7 cellular contexts compared by ENCODE assay signal in the genomic region with DNA sequence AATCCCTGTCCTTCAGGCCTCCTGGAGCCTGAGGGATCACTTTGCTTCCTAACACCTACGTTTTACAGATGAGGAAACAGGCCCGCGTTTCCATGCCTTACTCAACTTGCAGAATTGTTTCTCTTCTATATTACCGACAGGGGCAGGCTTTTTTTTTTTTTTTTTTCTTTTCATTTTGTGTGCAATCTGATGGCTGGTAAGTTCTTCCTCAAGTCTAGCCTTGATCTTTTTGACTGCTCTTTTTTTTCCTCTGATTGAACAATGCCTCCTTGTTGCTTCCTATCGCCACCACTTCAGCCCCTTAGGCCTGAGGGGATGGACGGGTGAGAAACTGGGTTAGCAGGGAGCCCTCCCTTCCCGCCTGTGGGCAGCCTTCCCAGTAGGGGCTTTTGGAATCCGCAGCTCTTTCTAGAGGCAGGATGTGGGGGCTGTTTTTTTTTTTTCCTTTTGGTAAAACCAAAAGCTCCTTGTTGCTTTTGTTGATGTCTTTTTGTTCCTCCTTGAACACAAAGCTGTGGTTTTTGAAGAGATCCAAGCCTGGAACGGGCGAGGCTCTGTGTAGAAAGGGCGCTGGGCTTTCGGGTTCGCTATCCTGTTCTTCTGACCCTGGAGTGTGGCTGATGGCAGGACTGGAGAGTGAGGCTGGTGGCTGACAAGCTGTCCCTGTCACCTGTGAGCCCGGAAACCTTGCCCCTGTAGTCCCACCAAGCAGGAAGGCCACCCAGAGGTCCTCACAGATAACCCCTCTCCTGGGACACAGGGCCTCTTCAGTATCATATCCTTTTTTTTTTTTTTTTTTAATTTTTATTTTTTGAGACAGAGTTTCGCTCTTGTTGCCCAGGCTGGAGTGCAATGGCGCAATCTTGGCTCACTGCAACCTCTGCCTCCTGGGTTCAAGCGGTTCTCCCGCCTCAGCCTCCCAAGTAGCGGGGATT. TPM values are rescaled to one million over a fixed set of nuclear protein-coding genes. Genes with fewer than 3 reads are reported as not detected.
DNase-seq lines count a peak whose midpoint lies in the region; ATAC-seq lines count a peak whose summit lies in the region.

No MANE protein-coding gene starts in this region.

- intact Hi-C loops in right cardiac atrium (cut with DNase I) = no loop called here

- H3K36me3 ChIP-seq in adipocyte (ENCODE audit: control insufficient read depth, insufficient read depth, low read length, severe bottlenecking) = peaks cover 63% of the 10 kb centered on the region

- H3K9me3 ChIP-seq in adipocyte (ENCODE audit: control insufficient read depth, low read length) (no peaks in the 10 kb centered on the region), right cardiac atrium (ENCODE audit: control insufficient read depth, low read length) (no peaks in the 10 kb centered on the region)

- H3K9me3 Mint-ChIP-seq in IgD-negative memory B cell = no peaks in the 10 kb centered on the region
- H3K9me3 Mint-ChIP-seq in stimulated activated memory B cell treated with anti-CD40 and anti-IgM and Interleukin-4, amounts not matched to agents 10 μg/mL and 1 μg/mL and 100 μg/mL, for 72 hours = no peaks in the 10 kb centered on the region

- peak overlapping the region; percentile 62 for H3K9ac ChIP-seq in adipocyte (ENCODE audit: low read length)

- H3K36me3 Mint-ChIP-seq in IgD-negative memory B cell = peaks cover 2% of the 10 kb centered on the region
- peaks cover 44% of the 10 kb centered on the region for H3K36me3 Mint-ChIP-seq in stimulated activated memory B cell treated with anti-CD40 and anti-IgM and Interleukin-4, amounts not matched to agents 10 μg/mL and 1 μg/mL and 100 μg/mL, for 72 hours

- H3K27ac ChIP-seq in right cardiac atrium (ENCODE audit: low read length) = peak overlapping the region; percentile 90

- H3K27ac Mint-ChIP-seq in IgD-negative memory B cell = peak overlapping the region; percentile 77 to 91 (median 83)
- peak overlapping the region; percentile 79 for H3K27ac Mint-ChIP-seq in stimulated activated memory B cell treated with anti-CD40 and anti-IgM and Interleukin-4, amounts not matched to agents 10 μg/mL and 1 μg/mL and 100 μg/mL, for 72 hours

- DNase-seq in adipocyte (ENCODE audit: low read depth) (no peak), right cardiac atrium (peak in 2 of 3 donors; percentile 76 to 79), NCI-H226 (no peak), NCI-H2107 treated with DMSO at 0.1 percent for 48 hours (lab: John Stamatoyannopoulos, UW; ENCODE audit: unreplicated experiment) (no peak), HK-2 (ENCODE audit: unreplicated experiment) (no peak)

- ATAC-seq in right cardiac atrium = no peak
- peak; percentile 71 for ATAC-seq in stimulated activated memory B cell treated with anti-CD40 and anti-IgM and Interleukin-4, amounts not matched to agents 10 μg/mL and 1 μg/mL and 100 μg/mL, for 72 hours

- peaks cover 69% of the 10 kb centered on the region for H3K4me1 ChIP-seq in adipocyte (ENCODE audit: control insufficient read depth, insufficient read depth, low read length)
- peaks cover 44% of the 10 kb centered on the region for H3K4me1 ChIP-seq in right cardiac atrium (ENCODE audit: control insufficient read depth, insufficient read depth, low read length)

- H3K4me3 Mint-ChIP-seq in IgD-negative memory B cell = peak overlapping the region in 3 of 4 donors; percentile 69 to 93 (median 85)
- peak overlapping the region; percentile 57 for H3K4me3 Mint-ChIP-seq in stimulated activated memory B cell treated with anti-CD40 and anti-IgM and Interleukin-4, amounts not matched to agents 10 μg/mL and 1 μg/mL and 100 μg/mL, for 72 hours

- no peaks in the 10 kb centered on the region for H3K27me3 Mint-ChIP-seq in IgD-negative memory B cell
- H3K27me3 Mint-ChIP-seq in stimulated activated memory B cell treated with anti-CD40 and anti-IgM and Interleukin-4, amounts not matched to agents 10 μg/mL and 1 μg/mL and 100 μg/mL, for 72 hours = no peaks in the 10 kb centered on the region

- 26% methylated on average over 19 of the region's 19 CpGs for WGBS in right cardiac atrium

- peaks cover 20 to 40% (median 34%) of the 10 kb centered on the region in 3 donors for H3K4me1 Mint-ChIP-seq in IgD-negative memory B cell
- H3K4me1 Mint-ChIP-seq in stimulated activated memory B cell treated with anti-CD40 and anti-IgM and Interleukin-4, amounts not matched to agents 10 μg/mL and 1 μg/mL and 100 μg/mL, for 72 hours = peaks cover 80% of the 10 kb centered on the region

- H3K4me3 ChIP-seq in adipocyte (ENCODE audit: low read length) = no peak overlapping the region
- peak overlapping the region; percentile 4 for H3K4me3 ChIP-seq in right cardiac atrium (ENCODE audit: low read length)

- H3K27me3 ChIP-seq in adipocyte (replicated peaks; ENCODE audit: control insufficient read depth, insufficient read depth, low read length) (no peaks in the 10 kb centered on the region), right cardiac atrium (ENCODE audit: control insufficient read depth, insufficient read depth) (no peaks in the 10 kb centered on the region)

RNA-seq across cellular contexts. Expression of gene LASP1, which starts 14.0 kb away (rescaled TPM):
- 44.5 TPM for polyA plus RNA-seq in IgD-negative memory B cell
- 10 to 100 TPM; 29.2 to 39.6 (median 35.8) TPM for total RNA-seq in right cardiac atrium
- polyA plus RNA-seq in right cardiac atrium = 23.8 TPM

RNA-seq across cellular contexts. Expression of gene RPL23, which starts 30.3 kb away (rescaled TPM):
- polyA plus RNA-seq in IgD-negative memory B cell (1,385 TPM), right cardiac atrium (1,847 TPM)
- total RNA-seq in right cardiac atrium = 100 to 1,000 TPM; 830 to 995 (median 880) TPM

RNA-seq across cellular contexts. Expression of gene CWC25, which starts 58.7 kb away (rescaled TPM):
- polyA plus RNA-seq in IgD-negative memory B cell (17.1 TPM), right cardiac atrium (11.0 TPM)
- 10 to 100 TPM in 3 of 4 donors, 1 to 10 TPM in 1; 8.8 to 11.5 (median 10.9) TPM for total RNA-seq in right cardiac atrium

Comparison
In these comparisons a context has a peak if more than half of its experiments do, and no peak if none do; other contexts are left out.
1. DNase-seq: peak in right cardiac atrium (2 of 3); none in adipocyte (single experiment), NCI-H226 (single experiment), NCI-H2107 treated with DMSO at 0.1 percent for 48 hours (single experiment) and HK-2 (single experiment).